ENCODE assay signal across 1 cellular context in the genomic region with DNA sequence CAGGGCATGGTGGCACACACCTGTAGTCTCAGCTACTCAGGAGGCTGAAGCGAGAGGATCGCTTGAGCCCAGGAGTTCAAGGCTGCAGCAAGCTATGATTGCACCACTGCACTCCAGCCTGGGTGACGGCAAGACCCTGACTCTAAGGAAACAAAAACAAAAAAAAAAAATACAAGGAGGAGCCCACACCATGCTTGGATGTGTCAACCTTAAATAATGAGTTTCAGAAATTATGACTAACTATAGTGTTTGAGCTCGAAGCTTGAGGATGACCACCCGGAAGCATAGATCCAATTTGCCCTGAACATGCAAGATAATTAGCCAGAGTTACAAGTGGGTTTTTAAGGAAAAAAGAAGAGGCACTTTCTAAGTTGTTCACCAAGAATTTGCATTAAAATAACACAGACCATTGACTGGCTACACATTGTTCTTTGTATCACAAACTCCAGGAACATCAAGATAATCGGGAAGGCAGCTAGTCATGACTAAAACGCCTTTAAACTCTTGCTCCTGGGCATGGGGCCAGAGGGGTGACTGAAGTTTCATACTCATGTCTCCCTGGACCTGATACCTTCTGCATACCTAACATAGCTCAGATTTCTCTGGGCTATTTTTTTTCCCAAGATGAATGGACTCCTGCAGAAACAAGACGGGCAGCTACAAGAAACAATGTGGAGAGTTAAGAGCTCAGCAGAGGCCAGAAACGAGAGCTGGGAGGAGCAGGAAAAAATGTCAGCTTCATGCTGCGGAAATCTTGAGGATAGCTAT.
TF ChIP-seq lines count a peak whose summit lies in the region.

No MANE protein-coding gene starts in this region.

TF ChIP-seq in IMR-90, 13 proteins besides CTCF, POLR2A, EP300 and RAD21 (continued from another document):
- TF ChIP-seq, protein P1, sequence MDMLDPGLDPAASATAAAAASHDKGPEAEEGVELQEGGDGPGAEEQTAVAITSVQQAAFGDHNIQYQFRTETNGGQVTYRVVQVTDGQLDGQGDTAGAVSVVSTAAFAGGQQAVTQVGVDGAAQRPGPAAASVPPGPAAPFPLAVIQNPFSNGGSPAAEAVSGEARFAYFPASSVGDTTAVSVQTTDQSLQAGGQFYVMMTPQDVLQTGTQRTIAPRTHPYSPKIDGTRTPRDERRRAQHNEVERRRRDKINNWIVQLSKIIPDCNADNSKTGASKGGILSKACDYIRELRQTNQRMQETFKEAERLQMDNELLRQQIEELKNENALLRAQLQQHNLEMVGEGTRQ (IDR thresholded peaks at IDR 0.05; ENCODE audit: low read depth, low read length), result no peak
- TF ChIP-seq FOS (IDR thresholded peaks at IDR 0.05; ENCODE audit: low read depth, low read length) (no peak), RFX5 (IDR thresholded peaks at IDR 0.05; ENCODE audit: low read depth, low read length) (no peak), RCOR1 (IDR thresholded peaks at IDR 0.05; ENCODE audit: insufficient replicate concordance, low read length) (no peak)
